ENCODE assay signal across 23 cellular contexts in genomic region chr4:155966661-155967060, GRCh38. TPM values are rescaled to one million over a fixed set of nuclear protein-coding genes. Genes with fewer than 3 reads are reported as not detected.
A peak's percentile ranks its signal among the peaks of the same experiment; 100 is the strongest.
DNase-seq lines count a peak whose midpoint lies in the region; ATAC-seq and TF ChIP-seq lines count a peak whose summit lies in the region.
"Had no signal": no experiment of that assay in that cellular context is flagged by ENCODE, and none has a peak within 500 bp of the region (broad histone marks: within the 10 kb centered on the region; RNA-seq: fewer than 3 reads in every experiment).

No MANE protein-coding gene starts in this region.

- H3K4me2 ChIP-seq in mesenchymal stem cell (ENCODE audit: low read length, poor library complexity, severe bottlenecking): no peak overlapping the region

- H4K91ac ChIP-seq in mesenchymal stem cell (ENCODE audit: low read length): no peak overlapping the region

- no peak overlapping the region for H3K4ac ChIP-seq in mesenchymal stem cell (ENCODE audit: low read depth in 1 of 2, low read length in 2 of 2)

- H3K4me3 ChIP-seq in AG10803 (ENCODE audit: low read length): no peak overlapping the region
- H3K4me3 ChIP-seq in mesenchymal stem cell (ENCODE audit: insufficient read depth in 1 of 2, low read depth in 1 of 2, low read length in 2 of 2): no peak overlapping the region
- H3K4me3 ChIP-seq in skeletal muscle cell (ENCODE audit: low read depth, low read length): no peak overlapping the region
- no peak overlapping the region for H3K4me3 ChIP-seq in BE2C (ENCODE audit: low read depth, low read length)
- H3K4me3 ChIP-seq: SK-N-MC had no signal

- ATAC-seq in GM21619 (IDR thresholded peaks at IDR 0.05; ENCODE audit: unreplicated experiment): no peak
- ATAC-seq: HCT116 had no signal

- H3K9me3 ChIP-seq in mesenchymal stem cell (ENCODE audit: control insufficient read depth, low read length): no peaks in the 10 kb centered on the region
- no peaks in the 10 kb centered on the region for H3K9me3 ChIP-seq in BE2C

- H2BK5ac ChIP-seq in mesenchymal stem cell (ENCODE audit: low read depth, low read length, poor library complexity, severe bottlenecking): no peak overlapping the region

- H2BK120ac ChIP-seq in mesenchymal stem cell (ENCODE audit: low read depth, low read length): no peak overlapping the region

- peaks cover 2% of the 10 kb centered on the region for H3K4me1 ChIP-seq in mesenchymal stem cell (ENCODE audit: control insufficient read depth, insufficient read depth, low read depth, low read length)
- no peaks in the 10 kb centered on the region for H3K4me1 ChIP-seq in BE2C

- 100% methylated on average over 3 of the region's 4 CpGs for WGBS in mesenchymal stem cell

- H2BK15ac ChIP-seq in mesenchymal stem cell (ENCODE audit: low read depth, poor library complexity, severe bottlenecking): no peak overlapping the region

- no peaks in the 10 kb centered on the region for H3K79me1 ChIP-seq in mesenchymal stem cell (replicated peaks; ENCODE audit: low read length, poor library complexity, severe bottlenecking)

- no peak overlapping the region for H4K8ac ChIP-seq in mesenchymal stem cell (ENCODE audit: low read length)

- H3K27me3 ChIP-seq in mesenchymal stem cell (ENCODE audit: control insufficient read depth in 1 of 2, insufficient read depth in 1 of 2, low read length in 2 of 2): no peaks in the 10 kb centered on the region
- H3K27me3 ChIP-seq in BE2C: no peaks in the 10 kb centered on the region

- H2AK5ac ChIP-seq in mesenchymal stem cell (ENCODE audit: low read length, severe bottlenecking): no peak overlapping the region

- H3K36me3 ChIP-seq in mesenchymal stem cell (ENCODE audit: control insufficient read depth in 1 of 2, insufficient read depth in 2 of 2, low read depth in 1 of 2, low read length in 2 of 2) (no peaks in the 10 kb centered on the region), BE2C (no peaks in the 10 kb centered on the region)

- H3K23ac ChIP-seq in mesenchymal stem cell (ENCODE audit: low read length in 2 of 2): no peak overlapping the region

- H3K9ac ChIP-seq in mesenchymal stem cell (ENCODE audit: low read length): no peak overlapping the region

- DNase-seq in AG10803 (ENCODE audit: low read depth) (peak; percentile 27), caudate nucleus (lab: John Stamatoyannopoulos, UW) (no peak), mesenchymal stem cell (peak; percentile 12), skeletal muscle cell (ENCODE audit: low read depth) (peak; percentile 56), BE2C (no peak), SIG-M5 treated with dmso at 0.1 percent for 504 hours (lab: John Stamatoyannopoulos, UW; ENCODE audit: unreplicated experiment) (no peak), hippocampal formation (lab: John Stamatoyannopoulos, UW) (no peak)
- DNase-seq: ACHN; C1 segment of cervical spinal cord; Calu3; CD8-positive, alpha-beta memory T cell; DMS153; GDM1; KG1; NCI-H1105 treated with DMSO at 0.1 percent for 48 hours; NCI-H1694; NCI-H446 treated with DMSO at 0.1 percent for 48 hours; NCI-H526 treated with DMSO at 0.1 percent for 48 hours; Right ventricle myocardium superior had no signal

- no peak overlapping the region for H2AFZ ChIP-seq in mesenchymal stem cell (ENCODE audit: low read depth, low read length)

- no peak overlapping the region for H3K14ac ChIP-seq in mesenchymal stem cell (ENCODE audit: low read length in 2 of 2)

- H3K27ac ChIP-seq in caudate nucleus (ENCODE audit: low read depth, low read length): peak overlapping the region; percentile 38
- H3K27ac ChIP-seq in mesenchymal stem cell (ENCODE audit: low read length, poor library complexity, severe bottlenecking): peak overlapping the region; percentile 66
- H3K27ac ChIP-seq: 22Rv1, SK-N-MC had no signal

- no peak overlapping the region for H2BK12ac ChIP-seq in mesenchymal stem cell (ENCODE audit: low read length in 2 of 2)

- H3K18ac ChIP-seq in mesenchymal stem cell (ENCODE audit: low read depth in 1 of 2, low read length in 2 of 2): no peak overlapping the region

- TF ChIP-seq CTCF in AG10803 (conservative IDR thresholded peaks at IDR 0.05; ENCODE audit: low read length) (no peak), BE2C (IDR thresholded peaks at IDR 0.05; ENCODE audit: low read depth, low read length) (no peak)

RNA-seq across cellular contexts. Expression of gene CTSO, which starts 13.0 kb away (rescaled TPM):
- polyA plus RNA-seq in mesenchymal stem cell (2013, experiment 1 of 2): 20.2 TPM
- 21.1 TPM for polyA plus RNA-seq in mesenchymal stem cell (2013, experiment 2 of 2)
- 0.34 TPM for polyA plus RNA-seq in BE2C (2012; ENCODE audit: insufficient read depth, insufficient read length, low read depth)

Comparison
In these comparisons a context has a peak if more than half of its experiments do, and no peak if none do; other contexts are left out.
1. DNase-seq: peak in AG10803 (single experiment), mesenchymal stem cell (single experiment) and skeletal muscle cell (single experiment); none in caudate nucleus (0 of 61), BE2C (single experiment), SIG-M5 treated with dmso at 0.1 percent for 504 hours (single experiment) and hippocampal formation (0 of 2).